In genomic region chr6:152984387-152984872, GRCh38 we compare ENCODE assay signal across 8 cellular contexts. TPM values are rescaled to one million over a fixed set of nuclear protein-coding genes. Genes with fewer than 3 reads are reported as not detected.
DNase-seq lines count a peak whose midpoint lies in the region; ATAC-seq and TF ChIP-seq lines count a peak whose summit lies in the region.

No MANE protein-coding gene starts in this region.

- H3K9me3 ChIP-seq in Peyer's patch = no peaks in the 10 kb centered on the region
- H3K9me3 ChIP-seq in fibroblast of lung (ENCODE audit: control insufficient read depth, insufficient read depth, low read depth, low read length) = no peaks in the 10 kb centered on the region
- H3K9me3 ChIP-seq in skeletal muscle satellite cell (replicated peaks; ENCODE audit: low read length) = no peaks in the 10 kb centered on the region

- ATAC-seq in GM18519 (IDR thresholded peaks at IDR 0.05; ENCODE audit: low FRiP score, unreplicated experiment) (peak; percentile 23), HG03025 (IDR thresholded peaks at IDR 0.05; ENCODE audit: low FRiP score, unreplicated experiment) (peak; percentile 21)

- H3K27me3 ChIP-seq in Peyer's patch = no peaks in the 10 kb centered on the region
- no peaks in the 10 kb centered on the region for H3K27me3 ChIP-seq in fibroblast of lung (ENCODE audit: control insufficient read depth, insufficient read depth, low read length)
- no peaks in the 10 kb centered on the region for H3K27me3 ChIP-seq in skeletal muscle satellite cell (ENCODE audit: control insufficient read depth, insufficient read depth, low read length)

- no peak for TF ChIP-seq POLR2A in Peyer's patch (IDR thresholded peaks at IDR 0.05)

- H3K4me3 ChIP-seq in AG09309 (ENCODE audit: control insufficient read depth, low read depth, low read length) (peak overlapping the region; percentile 75), Peyer's patch (peak overlapping the region; percentile 64 to 91 (median 73)), fibroblast of lung (replicated peaks in 1 of 4; ENCODE audit: control extremely low read depth in 1 of 4, insufficient read depth in 1 of 4, low read depth in 3 of 4, low read length in 4 of 4) (peak overlapping the region; percentile 40 to 94 (median 70)), skeletal muscle satellite cell (ENCODE audit: low read length) (peak overlapping the region; percentile 96)

- no peaks in the 10 kb centered on the region for H4K20me1 ChIP-seq in fibroblast of lung (ENCODE audit: control insufficient read depth, extremely low read depth, insufficient read depth, low read length)

- DNase-seq in AG09309 (ENCODE audit: low read depth) (no peak), Peyer's patch (no peak), fibroblast of lung (ENCODE audit: low read depth in 2 of 2) (peak in 1 of 2 donors; percentile 17), H4 (ENCODE audit: low spot score) (no peak), AG08395 (ENCODE audit: low spot score) (no peak)

- H3K4me1 ChIP-seq in Peyer's patch = peaks cover 0 to 29% (median 14%) of the 10 kb centered on the region in 4 donors
- peaks cover 5% of the 10 kb centered on the region for H3K4me1 ChIP-seq in fibroblast of lung (ENCODE audit: control insufficient read depth, extremely low read depth, insufficient read depth, low read length)
- H3K4me1 ChIP-seq in skeletal muscle satellite cell (ENCODE audit: control insufficient read depth, insufficient read depth, low read length) = peaks cover 15% of the 10 kb centered on the region

- H3K27ac ChIP-seq in Peyer's patch (peak overlapping the region; percentile 77 to 94 (median 86)), fibroblast of lung (ENCODE audit: insufficient read depth, low read length) (peak overlapping the region; percentile 95)

- H2AFZ ChIP-seq in fibroblast of lung (ENCODE audit: low read length) = no peak overlapping the region

- no peak for TF ChIP-seq CTCF in AG09309 (IDR thresholded peaks at IDR 0.05; ENCODE audit: control insufficient read depth, insufficient read depth, low read depth, low read length, missing control alignments)
- TF ChIP-seq CTCF in Peyer's patch (IDR thresholded peaks at IDR 0.05) = no peak
- TF ChIP-seq CTCF in fibroblast of lung (conservative IDR thresholded peaks at IDR 0.05 in 1 of 2, IDR thresholded peaks at IDR 0.05 in 1 of 2; ENCODE audit: low read depth in 1 of 2, low read length in 2 of 2) = no peak

- H3K4me2 ChIP-seq in fibroblast of lung (ENCODE audit: extremely low read depth, insufficient read depth, low read length) = peak overlapping the region; percentile 85
- peak overlapping the region; percentile 88 for H3K4me2 ChIP-seq in skeletal muscle satellite cell (ENCODE audit: low read length)

- H3K9ac ChIP-seq in fibroblast of lung (ENCODE audit: insufficient read depth, low read length) (peak overlapping the region; percentile 33), skeletal muscle satellite cell (ENCODE audit: low read depth, low read length) (peak overlapping the region; percentile 95)

- no peaks in the 10 kb centered on the region for H3K36me3 ChIP-seq in Peyer's patch
- H3K36me3 ChIP-seq in fibroblast of lung (ENCODE audit: control insufficient read depth, insufficient read depth, low read length) = no peaks in the 10 kb centered on the region
- no peaks in the 10 kb centered on the region for H3K36me3 ChIP-seq in skeletal muscle satellite cell (ENCODE audit: insufficient read depth, low read length)

- peaks cover 60% of the 10 kb centered on the region for H3K79me2 ChIP-seq in fibroblast of lung (ENCODE audit: control insufficient read depth, insufficient read depth, low read length)

RNA-seq across cellular contexts. Expression of gene FBXO5, which starts 1.6 kb away (rescaled TPM):
- 1 to 10 TPM; 2.7 to 7.4 (median 3.0) TPM for total RNA-seq in Peyer's patch
- total RNA-seq in fibroblast of lung = 6.9 and 8.4 TPM in 2 replicates
- polyA plus RNA-seq in fibroblast of lung = 11.7 and 26.1 TPM in 2 replicates
- polyA plus RNA-seq in fibroblast of lung (2012) = 7.9 and 16.8 TPM in 2 replicates
- 0.12 and 1.0 TPM in 2 replicates for polyA minus RNA-seq in fibroblast of lung (ENCODE audit: low replicate concordance)
- 15.2 and 17.7 TPM in 2 replicates for total RNA-seq in skeletal muscle satellite cell (2012; rRNA removed)
- total RNA-seq in H4 (2014; rRNA removed; shearing (Covaris generic)) = 22.1 and 27.8 TPM in 2 replicates

RNA-seq across cellular contexts. Expression of gene MTRF1L, which starts 18.1 kb away (rescaled TPM):
- total RNA-seq in Peyer's patch (10 to 100 TPM; 13.6 to 31.4 (median 19.1) TPM), fibroblast of lung (13.4 and 15.7 TPM in 2 replicates)
- 17.8 and 20.0 TPM in 2 replicates for polyA plus RNA-seq in fibroblast of lung
- 14.2 and 17.5 TPM in 2 replicates for polyA plus RNA-seq in fibroblast of lung (2012)
- polyA minus RNA-seq in fibroblast of lung (ENCODE audit: low replicate concordance) = 0.37 and 0.47 TPM in 2 replicates
- total RNA-seq in skeletal muscle satellite cell (2012; rRNA removed) = 23.2 and 25.3 TPM in 2 replicates
- total RNA-seq in H4 (2014; rRNA removed; shearing (Covaris generic)) = 7.9 and 11.3 TPM in 2 replicates
